ENCODE assay signal across 11 cellular contexts in the genomic region with DNA sequence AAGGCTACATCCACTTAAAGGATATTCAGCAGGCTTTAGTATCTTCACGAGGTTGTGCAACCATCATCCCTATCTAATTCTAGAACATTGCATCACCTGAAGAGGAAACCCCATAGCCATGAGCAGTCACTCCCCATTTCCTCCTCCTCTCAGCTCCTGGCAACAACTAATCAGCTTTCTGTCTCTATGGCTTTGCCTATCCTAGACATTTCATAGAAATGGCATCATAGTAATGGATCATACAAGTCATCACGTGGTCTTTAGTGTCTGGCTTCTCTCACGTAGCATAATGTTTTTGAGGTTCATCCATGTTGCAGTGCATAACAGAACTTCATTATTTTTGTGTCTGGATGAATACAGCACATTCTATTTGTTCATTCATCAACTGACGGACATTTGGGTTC. TPM values are rescaled to one million over a fixed set of nuclear protein-coding genes. Genes with fewer than 3 reads are reported as not detected.
DNase-seq lines count a peak whose midpoint lies in the region; ATAC-seq and TF ChIP-seq lines count a peak whose summit lies in the region.
"Had no signal": no experiment of that assay in that cellular context is flagged by ENCODE, and none has a peak within 500 bp of the region (broad histone marks: within the 10 kb centered on the region; RNA-seq: fewer than 3 reads in every experiment).

No MANE protein-coding gene starts in this region.

- H3K4me3 Mint-ChIP-seq in CD14-positive monocyte, result peak overlapping the region in 1 of 2 donors; percentile 9
- H3K4me3 Mint-ChIP-seq in activated T-helper 17 cell treated with anti-CD3 and anti-CD28 coated beads, Interleukin-2, amount 50 U/mL, for 72 hours, result no peak overlapping the region
- H3K4me3 Mint-ChIP-seq: immature natural killer cell had no signal

- H3K27me3 Mint-ChIP-seq in CD14-positive monocyte (ENCODE audit: low read depth in 3 of 3), result peaks cover 0 to 4% (median 0%) of the 10 kb centered on the region in 3 donors
- peaks cover 16% of the 10 kb centered on the region for H3K27me3 Mint-ChIP-seq in activated T-helper 17 cell treated with anti-CD3 and anti-CD28 coated beads, Interleukin-2, amount 50 U/mL, for 72 hours

- no peaks in the 10 kb centered on the region for H3K36me3 ChIP-seq in kidney epithelial cell (ENCODE audit: control insufficient read depth, insufficient read depth, low read length)

- H3K27me3 ChIP-seq in kidney epithelial cell (ENCODE audit: control insufficient read depth, insufficient read depth, low read length), result no peaks in the 10 kb centered on the region

- intact Hi-C loops in CD14-positive monocyte (cut with micrococcal nuclease), result loop anchor here in 1 of 2 donors (5.0 kb wide), 1 partner anchor 44 kb away; no protein-coding TSS in a partner anchor

- H3K9me3 Mint-ChIP-seq in CD14-positive monocyte, result no peaks in the 10 kb centered on the region
- no peaks in the 10 kb centered on the region for H3K9me3 Mint-ChIP-seq in activated T-helper 17 cell treated with anti-CD3 and anti-CD28 coated beads, Interleukin-2, amount 50 U/mL, for 72 hours
- H3K9me3 Mint-ChIP-seq: immature natural killer cell had no signal

- TF ChIP-seq CTCF in CD14-positive monocyte (IDR thresholded peaks at IDR 0.05) (no peak), kidney epithelial cell (IDR thresholded peaks at IDR 0.05; ENCODE audit: insufficient read depth, low read length, poor library complexity, severe bottlenecking) (no peak)

- peaks cover 74% of the 10 kb centered on the region for H3K4me1 Mint-ChIP-seq in CD14-positive monocyte
- peaks cover 6% of the 10 kb centered on the region for H3K4me1 Mint-ChIP-seq in activated T-helper 17 cell treated with anti-CD3 and anti-CD28 coated beads, Interleukin-2, amount 50 U/mL, for 72 hours

- H3K36me3 Mint-ChIP-seq in CD14-positive monocyte, result peaks cover 0 to 1% of the 10 kb centered on the region in 2 donors
- H3K36me3 Mint-ChIP-seq in activated T-helper 17 cell treated with anti-CD3 and anti-CD28 coated beads, Interleukin-2, amount 50 U/mL, for 72 hours (ENCODE audit: low read depth), result no peaks in the 10 kb centered on the region
- H3K36me3 Mint-ChIP-seq: immature natural killer cell had no signal

- DNase-seq in CD14-positive monocyte (ENCODE audit: low spot score), result peak; percentile 81
- peak; percentile 57 for DNase-seq in M059J (ENCODE audit: low read depth)
- peak; percentile 39 for DNase-seq in kidney epithelial cell (ENCODE audit: low read depth)
- DNase-seq in NCI-H748 treated with DMSO at 0.1 percent for 48 hours (lab: John Stamatoyannopoulos, UW), result no peak
- no peak for DNase-seq in SK-N-DZ (ENCODE audit: low spot score)
- DNase-seq: activated CD4-positive, alpha-beta T cell treated with anti-CD3 and anti-CD28 coated beads for 48 hours; immature natural killer cell; NCI-H774 had no signal

- ATAC-seq in activated T-helper 17 cell treated with anti-CD3 and anti-CD28 coated beads, Interleukin-2, amount 50 U/mL, for 72 hours (replicated peaks), result peak; percentile 38
- ATAC-seq in GM19023 (IDR thresholded peaks at IDR 0.05; ENCODE audit: unreplicated experiment) (no peak), HG02938 (IDR thresholded peaks at IDR 0.05; ENCODE audit: unreplicated experiment) (no peak)

- no peak overlapping the region for H3K4me3 ChIP-seq in kidney epithelial cell (ENCODE audit: low read depth, low read length)

- H3K27ac Mint-ChIP-seq in CD14-positive monocyte, result peak overlapping the region; percentile 91 to 99 (median 96)
- no peak overlapping the region for H3K27ac Mint-ChIP-seq in activated T-helper 17 cell treated with anti-CD3 and anti-CD28 coated beads, Interleukin-2, amount 50 U/mL, for 72 hours
- H3K27ac Mint-ChIP-seq: immature natural killer cell had no signal

RNA-seq across cellular contexts. Expression of a gene that starts 20.5 kb away (rescaled TPM):
- 1 to 10 TPM; 2.4 to 2.6 TPM for polyA plus RNA-seq in CD14-positive monocyte
- total RNA-seq in M059J (2014; rRNA removed; shearing (Covaris generic)), result 8.4 and 10.6 TPM in 2 replicates
- under 1 TPM in 1 of 2 donors, not detected in 1; 0.34 TPM for total RNA-seq in activated T-helper 17 cell treated with anti-CD3 and anti-CD28 coated beads, Interleukin-2, amount 50 U/mL, for 72 hours
- 1.0 TPM in 1 of 2 replicates, not detected in the other for total RNA-seq in kidney epithelial cell
- 5.7 TPM in 2 replicates for polyA plus RNA-seq in SK-N-DZ (2014; cell fraction: cytosol; rRNA removed)
- 4.5 and 6.7 TPM in 2 replicates for polyA plus RNA-seq in SK-N-DZ (2014; cell fraction: nucleus; rRNA removed)

Comparison
In these comparisons a context has a peak if more than half of its experiments do, and no peak if none do; other contexts are left out.
1. DNase-seq: peak in CD14-positive monocyte (single experiment), M059J (single experiment) and kidney epithelial cell (single experiment); none in NCI-H748 treated with DMSO at 0.1 percent for 48 hours (single experiment) and SK-N-DZ (single experiment).